1 cellular context compared by ENCODE assay signal in the genomic region with DNA sequence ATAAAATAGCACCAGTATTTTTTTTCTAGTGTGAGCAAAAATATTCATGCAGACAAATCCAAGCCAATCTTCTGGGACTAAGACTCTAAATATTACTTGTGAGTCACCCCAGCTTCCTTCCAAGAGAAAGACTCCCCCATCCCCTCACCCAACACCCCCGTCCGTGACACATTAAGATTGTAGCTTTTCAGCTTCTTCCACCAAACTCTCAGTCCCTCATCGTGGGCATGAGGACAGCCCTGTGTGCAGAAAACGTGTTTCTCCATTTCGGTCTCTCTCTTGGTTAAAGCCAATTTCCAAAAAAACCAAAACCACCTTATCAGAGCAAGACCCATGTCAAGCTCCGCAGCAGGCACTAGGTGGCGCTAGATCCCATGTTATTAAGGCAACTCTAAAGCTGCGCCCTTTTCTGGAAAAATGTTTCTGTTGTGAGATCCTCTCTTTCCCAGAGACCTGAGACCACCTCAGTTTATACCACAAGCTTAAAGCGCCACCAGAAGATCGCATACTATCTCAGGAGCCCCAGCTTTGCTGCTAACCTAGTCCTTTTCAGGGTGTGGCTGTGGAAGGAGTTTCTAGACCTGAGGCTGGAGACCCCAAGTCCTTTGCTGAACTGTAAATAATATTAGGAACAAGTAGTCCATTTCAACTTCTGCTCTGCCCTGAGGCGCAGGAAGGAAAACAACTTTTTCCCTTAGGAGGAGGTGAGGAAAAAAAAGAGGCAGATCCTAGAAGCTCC.
TF ChIP-seq lines count a peak whose summit lies in the region.

No MANE protein-coding gene starts in this region.

TF ChIP-seq in Ishikawa, 13 proteins besides CTCF, POLR2A, EP300 and RAD21 (continued from another document):
- no peak for TF ChIP-seq CREB1 (IDR thresholded peaks at IDR 0.05; ENCODE audit: low read depth)
- TF ChIP-seq EGR1 (IDR thresholded peaks at IDR 0.05), result no peak
- TF ChIP-seq TEAD4 (IDR thresholded peaks at IDR 0.05), result no peak
- TF ChIP-seq, protein P1, sequence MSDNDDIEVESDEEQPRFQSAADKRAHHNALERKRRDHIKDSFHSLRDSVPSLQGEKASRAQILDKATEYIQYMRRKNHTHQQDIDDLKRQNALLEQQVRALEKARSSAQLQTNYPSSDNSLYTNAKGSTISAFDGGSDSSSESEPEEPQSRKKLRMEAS (IDR thresholded peaks at IDR 0.05), result no peak
